ENCODE assay signal across 9 cellular contexts in the genomic region with DNA sequence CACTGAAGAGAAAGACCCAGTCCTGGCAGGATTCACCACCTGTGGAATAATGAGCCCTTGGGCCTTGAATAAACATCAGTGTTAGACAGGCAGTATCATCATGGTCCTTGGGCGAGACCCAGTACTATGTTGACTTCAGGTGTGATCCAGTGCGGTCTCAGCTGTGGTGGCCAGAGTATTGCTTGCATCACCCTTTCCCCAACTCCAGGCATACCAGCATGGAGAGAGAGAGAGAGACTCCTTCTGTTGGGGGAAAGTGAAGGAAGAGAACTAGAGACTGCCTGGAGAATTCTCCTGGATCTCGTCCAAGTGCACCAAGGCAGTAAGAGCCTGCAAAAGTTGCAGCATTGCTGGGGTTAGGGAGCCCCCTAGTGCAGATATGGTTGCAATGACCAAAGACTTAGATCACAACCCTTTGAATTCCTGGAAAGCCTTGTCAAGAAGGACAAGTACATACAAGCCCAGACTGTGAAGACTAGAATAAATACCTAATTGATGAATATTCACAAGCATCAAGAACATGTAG.
DNase-seq lines count a peak whose midpoint lies in the region; ATAC-seq and TF ChIP-seq lines count a peak whose summit lies in the region.
"Had no signal": no experiment of that assay in that cellular context is flagged by ENCODE, and none has a peak within 500 bp of the region (broad histone marks: within the 10 kb centered on the region; RNA-seq: fewer than 3 reads in every experiment).

No MANE protein-coding gene starts in this region.

- ATAC-seq in left cardiac atrium (peak; percentile 75 to 82), sciatic nerve (peak; percentile 83), GM19351 (IDR thresholded peaks at IDR 0.05; ENCODE audit: unreplicated experiment) (no peak)

- H3K27me3 ChIP-seq in MM.1S (replicated peaks; ENCODE audit: insufficient read depth, low read length), result no peaks in the 10 kb centered on the region

- intact Hi-C loops in activated naive CD4-positive, alpha-beta T cell treated with anti-CD3 and anti-CD28 coated beads for 36 hours (cut with micrococcal nuclease), result loop anchor here (2.0 to 10.0 kb wide), 3 partner anchors 155 to 839 kb away; no protein-coding TSS in a partner anchor
- intact Hi-C loops in left cardiac atrium (cut with DNase I) (loop anchor here in 1 of 2 donors (5.0 kb wide), 1 partner anchor 728 kb away; no protein-coding TSS in a partner anchor), sciatic nerve (cut with DNase I) (no loop called here)

- no peak overlapping the region for H3K27ac Mint-ChIP-seq in activated naive CD4-positive, alpha-beta T cell treated with anti-CD3 and anti-CD28 coated beads for 36 hours

- no peak overlapping the region for H3K4me2 ChIP-seq in MM.1S (ENCODE audit: low read depth, low read length)
- H3K4me2 ChIP-seq: BLaER1 had no signal

- no peak overlapping the region for H3K4me3 ChIP-seq in MM.1S (ENCODE audit: low read length)
- H3K4me3 ChIP-seq: BLaER1 had no signal

- no peak overlapping the region for H3K27ac ChIP-seq in MM.1S (ENCODE audit: low read length)
- H3K27ac ChIP-seq: BLaER1 had no signal

- H3K36me3 Mint-ChIP-seq in activated naive CD4-positive, alpha-beta T cell treated with anti-CD3 and anti-CD28 coated beads for 36 hours (ENCODE audit: low read depth), result no peaks in the 10 kb centered on the region

- peak; percentile 1 for DNase-seq in NK-92 treated with Interleukin-12 subunit alpha and Interleukin-12 subunit beta, amount 100 ng/mL, for 24 hours (lab: John Stamatoyannopoulos, UW)
- DNase-seq in NK-92 (lab: John Stamatoyannopoulos, UW; ENCODE audit: unreplicated experiment), result no peak
- DNase-seq in MM.1S, result peak; percentile 66
- peak; percentile 78 for DNase-seq in RPMI7951 (ENCODE audit: low read depth)
- DNase-seq in activated naive CD4-positive, alpha-beta T cell treated with anti-CD3 and anti-CD28 coated beads for 36 hours, result peak; percentile 66
- peak; percentile 45 for DNase-seq in left cardiac atrium
- peak; percentile 63 for DNase-seq in sciatic nerve (ENCODE audit: low spot score)

- no peaks in the 10 kb centered on the region for H3K79me2 ChIP-seq in MM.1S (ENCODE audit: low read length)

- CTCF ChIA-PET in activated naive CD4-positive, alpha-beta T cell treated with anti-CD3 and anti-CD28 coated beads for 36 hours (lab: Charles Lee), result no interaction called here

- H4K20me1 ChIP-seq in MM.1S (ENCODE audit: insufficient read depth, low read length), result no peaks in the 10 kb centered on the region
- H4K20me1 ChIP-seq: BLaER1 had no signal

- no peak overlapping the region for H3K4me3 Mint-ChIP-seq in activated naive CD4-positive, alpha-beta T cell treated with anti-CD3 and anti-CD28 coated beads for 36 hours

- no peaks in the 10 kb centered on the region for H3K9me3 ChIP-seq in MM.1S (replicated peaks; ENCODE audit: insufficient read depth, low read length)

- peaks cover 12% of the 10 kb centered on the region for H3K27me3 Mint-ChIP-seq in activated naive CD4-positive, alpha-beta T cell treated with anti-CD3 and anti-CD28 coated beads for 36 hours (ENCODE audit: low read depth)

- no peak overlapping the region for H3K9ac ChIP-seq in MM.1S (ENCODE audit: low read length)
- H3K9ac ChIP-seq: BLaER1 had no signal

- H3K4me1 Mint-ChIP-seq in activated naive CD4-positive, alpha-beta T cell treated with anti-CD3 and anti-CD28 coated beads for 36 hours (ENCODE audit: low read depth), result no peaks in the 10 kb centered on the region

- H3F3A ChIP-seq in MM.1S (ENCODE audit: insufficient read depth, low read length), result no peaks in the 10 kb centered on the region

- H3K36me3 ChIP-seq in MM.1S (replicated peaks; ENCODE audit: insufficient read depth, low read length), result no peaks in the 10 kb centered on the region
- H3K36me3 ChIP-seq: BLaER1 had no signal

- H3K4me1 ChIP-seq in MM.1S (ENCODE audit: low read length), result no peaks in the 10 kb centered on the region
- H3K4me1 ChIP-seq: BLaER1 had no signal

- no peaks in the 10 kb centered on the region for H3K9me2 ChIP-seq in MM.1S (replicated peaks; ENCODE audit: insufficient read depth, low read length)

- peaks cover 10% of the 10 kb centered on the region for H3K9me3 Mint-ChIP-seq in activated naive CD4-positive, alpha-beta T cell treated with anti-CD3 and anti-CD28 coated beads for 36 hours

- H2AFZ ChIP-seq in MM.1S (ENCODE audit: low read length), result no peak overlapping the region

- peak; percentile 67 for TF ChIP-seq CTCF in MM.1S (IDR thresholded peaks at IDR 0.05; ENCODE audit: low read length)
